12 cellular contexts compared by ENCODE assay signal in genomic region chr2:173282795-173283545, GRCh38.
"Had no signal": no experiment of that assay in that cellular context is flagged by ENCODE, and none has a peak within 500 bp of the region (broad histone marks: within the 10 kb centered on the region; RNA-seq: fewer than 3 reads in every experiment).

No MANE protein-coding gene starts in this region.

- H3K4me3 ChIP-seq: heart left ventricle, mucosa of descending colon, tibial nerve had no signal

- H3K9me3 ChIP-seq: heart left ventricle, mucosa of descending colon, neutrophil had no signal

- H3K27me3 ChIP-seq: heart left ventricle, tibial nerve had no signal

- H3K36me3 ChIP-seq: heart left ventricle, neutrophil, tibial nerve had no signal

- DNase-seq: effector memory CD8-positive, alpha-beta T cell; erythroblast; heart left ventricle; hippocampal formation; kidney glomerular epithelial cell; naive thymus-derived CD8-positive, alpha-beta T cell; small intestine; stimulated activated CD4-positive, alpha-beta T cell treated with anti-CD3 and anti-CD28 coated beads, Interleukin-12 subunit alpha, Interleukin-12 subunit beta, amount 100 ng/mL, for 4 hours; stimulated activated naive CD8-positive, alpha-beta T cell treated with anti-CD3 and anti-CD28 coated beads, Interleukin-15, Interleukin-2, amounts not matched to agents 100 U/mL and 50 U/mL, for 24 hours had no signal

- ATAC-seq: effector memory CD8-positive, alpha-beta T cell; heart left ventricle; mucosa of descending colon; naive thymus-derived CD8-positive, alpha-beta T cell had no signal

- H3K27ac ChIP-seq: heart left ventricle, neutrophil, tibial nerve had no signal

- H3K4me1 ChIP-seq: heart left ventricle, tibial nerve had no signal
